Comparison of ENCODE assay signal across 12 cellular contexts in genomic region chr11:8685306-8685705, GRCh38. TPM values are rescaled to one million over a fixed set of nuclear protein-coding genes. Genes with fewer than 3 reads are reported as not detected.
DNase-seq lines count a peak whose midpoint lies in the region; ATAC-seq and TF ChIP-seq lines count a peak whose summit lies in the region.
"Had no signal": no experiment of that assay in that cellular context is flagged by ENCODE, and none has a peak within 500 bp of the region (broad histone marks: within the 10 kb centered on the region; RNA-seq: fewer than 3 reads in every experiment).

No MANE protein-coding gene starts in this region.

- no peak for DNase-seq in stimulated activated naive CD8-positive, alpha-beta T cell treated with anti-CD3 and anti-CD28 coated beads, Interleukin-15, Interleukin-2, amounts not matched to agents 100 U/mL and 50 U/mL, for 24 hours
- no peak for DNase-seq in fibroblast of lung (ENCODE audit: low read depth in 2 of 2)
- DNase-seq in NCI-H2227 treated with DMSO at 0.1 percent for 48 hours (lab: John Stamatoyannopoulos, UW) = no peak
- DNase-seq in COLO829 (ENCODE audit: low spot score) = no peak
- DNase-seq in HuH-7.5 (ENCODE audit: low spot score) = no peak
- DNase-seq: activated gamma-delta T cell treated with Interleukin-2 at 50 U/mL for 16 hours, COR-L47, sigmoid colon, SW 1271 had no signal

- H4K20me1 ChIP-seq in SU-DHL-6 (ENCODE audit: low read depth, low read length) (peaks cover 8% of the 10 kb centered on the region; the same call in 1 of the 2 replicates), fibroblast of lung (ENCODE audit: control insufficient read depth, extremely low read depth, insufficient read depth, low read length) (no peaks in the 10 kb centered on the region)

- peaks cover 16% of the 10 kb centered on the region for H3K4me1 ChIP-seq in fibroblast of lung (ENCODE audit: control insufficient read depth, extremely low read depth, insufficient read depth, low read length)

- peaks cover 88% of the 10 kb centered on the region for H3K36me3 Mint-ChIP-seq in stimulated activated naive CD8-positive, alpha-beta T cell treated with anti-CD3 and anti-CD28 coated beads, Interleukin-15, Interleukin-2, amounts not matched to agents 100 ng/mL and 50 ng/mL, for 24 hours (ENCODE audit: low read depth)

- peak overlapping the region; percentile 96 for H3K9ac ChIP-seq in SU-DHL-6 (ENCODE audit: low read length)
- no peak overlapping the region for H3K9ac ChIP-seq in fibroblast of lung (ENCODE audit: insufficient read depth, low read length)

- ATAC-seq in stimulated activated naive CD8-positive, alpha-beta T cell treated with anti-CD3 and anti-CD28 coated beads, Interleukin-15, Interleukin-2, amounts not matched to agents 100 U/mL and 50 U/mL, for 24 hours = no peak
- ATAC-seq in HG03095 (IDR thresholded peaks at IDR 0.05; ENCODE audit: unreplicated experiment) = no peak

- no peaks in the 10 kb centered on the region for H3K27me3 Mint-ChIP-seq in stimulated activated naive CD8-positive, alpha-beta T cell treated with anti-CD3 and anti-CD28 coated beads, Interleukin-15, Interleukin-2, amounts not matched to agents 100 ng/mL and 50 ng/mL, for 24 hours

- H3K36me3 ChIP-seq in SU-DHL-6 (ENCODE audit: low read length) (peaks cover 37% of the 10 kb centered on the region), fibroblast of lung (ENCODE audit: control insufficient read depth, insufficient read depth, low read length) (peaks cover 18% of the 10 kb centered on the region)

- peaks cover 80% of the 10 kb centered on the region for H3K4me1 Mint-ChIP-seq in stimulated activated naive CD8-positive, alpha-beta T cell treated with anti-CD3 and anti-CD28 coated beads, Interleukin-15, Interleukin-2, amounts not matched to agents 100 ng/mL and 50 ng/mL, for 24 hours (ENCODE audit: low read depth)

- no peak overlapping the region for H2AFZ ChIP-seq in SU-DHL-6 (ENCODE audit: low read depth, low read length, severe bottlenecking)
- no peak overlapping the region for H2AFZ ChIP-seq in fibroblast of lung (ENCODE audit: low read length)

- peak overlapping the region; percentile 97 for H3K4me3 Mint-ChIP-seq in stimulated activated naive CD8-positive, alpha-beta T cell treated with anti-CD3 and anti-CD28 coated beads, Interleukin-15, Interleukin-2, amounts not matched to agents 100 ng/mL and 50 ng/mL, for 24 hours

- peak overlapping the region; percentile 99 for H3K27ac Mint-ChIP-seq in stimulated activated naive CD8-positive, alpha-beta T cell treated with anti-CD3 and anti-CD28 coated beads, Interleukin-15, Interleukin-2, amounts not matched to agents 100 ng/mL and 50 ng/mL, for 24 hours

- H3K4me3 ChIP-seq in SU-DHL-6 (ENCODE audit: insufficient read depth, low read length, poor library complexity, severe bottlenecking) = peak overlapping the region; percentile 75
- peak overlapping the region; percentile 4 to 100 (median 94) for H3K4me3 ChIP-seq in fibroblast of lung (replicated peaks in 1 of 4; ENCODE audit: control extremely low read depth in 1 of 4, insufficient read depth in 1 of 4, low read depth in 3 of 4, low read length in 4 of 4)

- no peaks in the 10 kb centered on the region for H3K27me3 ChIP-seq in SU-DHL-6 (ENCODE audit: low read length)
- H3K27me3 ChIP-seq in fibroblast of lung (ENCODE audit: control insufficient read depth, insufficient read depth, low read length) = no peaks in the 10 kb centered on the region
- H3K27me3 ChIP-seq: sigmoid colon had no signal

- H3K9me2 ChIP-seq in SU-DHL-6 (replicated peaks; ENCODE audit: insufficient read depth, low read length) = no peaks in the 10 kb centered on the region

- peak overlapping the region; percentile 84 for H3K4me2 ChIP-seq in SU-DHL-6 (ENCODE audit: low read depth, low read length, poor library complexity, severe bottlenecking)
- H3K4me2 ChIP-seq in fibroblast of lung (ENCODE audit: extremely low read depth, insufficient read depth, low read length) = peak overlapping the region; percentile 91

- H3K79me2 ChIP-seq in SU-DHL-6 (ENCODE audit: insufficient read depth, low read length) = peaks cover 56% of the 10 kb centered on the region
- H3K79me2 ChIP-seq in fibroblast of lung (ENCODE audit: control insufficient read depth, insufficient read depth, low read length) = peaks cover 43% of the 10 kb centered on the region

- TF ChIP-seq CTCF in SU-DHL-6 (IDR thresholded peaks at IDR 0.05; ENCODE audit: insufficient read depth, low read length, poor library complexity, severe bottlenecking) (no peak), fibroblast of lung (conservative IDR thresholded peaks at IDR 0.05 in 1 of 2, IDR thresholded peaks at IDR 0.05 in 1 of 2; ENCODE audit: low read depth in 1 of 2, low read length in 2 of 2) (no peak)

- H3F3A ChIP-seq in SU-DHL-6 (ENCODE audit: insufficient read depth) = peaks cover 86% of the 10 kb centered on the region

- H3K9me3 ChIP-seq in SU-DHL-6 (ENCODE audit: insufficient read depth, low read length) = no peaks in the 10 kb centered on the region
- no peaks in the 10 kb centered on the region for H3K9me3 ChIP-seq in fibroblast of lung (ENCODE audit: control insufficient read depth, insufficient read depth, low read depth, low read length)
- H3K9me3 ChIP-seq: sigmoid colon had no signal

- peak overlapping the region; percentile 98 for H3K27ac ChIP-seq in SU-DHL-6 (ENCODE audit: low read depth, low read length)
- H3K27ac ChIP-seq in fibroblast of lung (ENCODE audit: insufficient read depth, low read length) = no peak overlapping the region

- no peaks in the 10 kb centered on the region for H3K9me3 Mint-ChIP-seq in stimulated activated naive CD8-positive, alpha-beta T cell treated with anti-CD3 and anti-CD28 coated beads, Interleukin-15, Interleukin-2, amounts not matched to agents 100 ng/mL and 50 ng/mL, for 24 hours

RNA-seq across cellular contexts. Expression of gene RPL27A, which starts 2.7 kb away (rescaled TPM):
- 1,035 and 1,237 TPM in 2 replicates for total RNA-seq in fibroblast of lung
- polyA plus RNA-seq in fibroblast of lung = 874 and 1,114 TPM in 2 replicates
- polyA plus RNA-seq in fibroblast of lung (2012) = 1,974 and 2,490 TPM in 2 replicates
- polyA minus RNA-seq in fibroblast of lung (ENCODE audit: low replicate concordance) = 125 and 220 TPM in 2 replicates

RNA-seq across cellular contexts. Expression of gene TRIM66, which starts 2.8 kb away (rescaled TPM):
- total RNA-seq in fibroblast of lung = 5.6 and 13.7 TPM in 2 replicates
- polyA plus RNA-seq in fibroblast of lung = 2.5 and 3.9 TPM in 2 replicates
- 1.5 and 1.6 TPM in 2 replicates for polyA plus RNA-seq in fibroblast of lung (2012)
- 2.0 and 2.7 TPM in 2 replicates for polyA minus RNA-seq in fibroblast of lung (ENCODE audit: low replicate concordance)
